In the genomic region with DNA sequence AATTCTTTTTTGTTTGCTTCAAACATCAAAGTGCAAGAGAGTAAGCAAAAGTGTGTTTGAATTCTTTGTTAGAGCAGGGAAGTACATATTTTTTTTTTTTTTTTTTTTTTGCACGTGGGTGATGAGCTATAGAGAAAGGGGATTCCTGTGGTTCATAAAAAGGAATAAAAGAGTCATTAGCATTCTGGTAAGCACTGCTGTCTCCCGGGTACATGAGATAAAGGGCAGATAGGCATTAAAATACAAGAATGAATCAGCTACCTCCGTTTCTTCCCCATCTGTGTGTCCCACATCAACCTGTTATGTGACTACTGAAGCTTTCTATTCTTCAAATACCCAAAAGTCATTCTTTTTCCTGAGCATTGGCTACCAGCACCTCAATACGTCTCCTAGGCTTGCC, we compare ENCODE assay signal across 1 cellular context.
TF ChIP-seq lines count a peak whose summit lies in the region.

No MANE protein-coding gene starts in this region.

TF ChIP-seq in SK-N-SH treated with all-trans-retinoic acid at 6 μM for 48 hours, 23 proteins besides CTCF, POLR2A, EP300 and RAD21 (continued from another document):
- TF ChIP-seq, protein P1, sequence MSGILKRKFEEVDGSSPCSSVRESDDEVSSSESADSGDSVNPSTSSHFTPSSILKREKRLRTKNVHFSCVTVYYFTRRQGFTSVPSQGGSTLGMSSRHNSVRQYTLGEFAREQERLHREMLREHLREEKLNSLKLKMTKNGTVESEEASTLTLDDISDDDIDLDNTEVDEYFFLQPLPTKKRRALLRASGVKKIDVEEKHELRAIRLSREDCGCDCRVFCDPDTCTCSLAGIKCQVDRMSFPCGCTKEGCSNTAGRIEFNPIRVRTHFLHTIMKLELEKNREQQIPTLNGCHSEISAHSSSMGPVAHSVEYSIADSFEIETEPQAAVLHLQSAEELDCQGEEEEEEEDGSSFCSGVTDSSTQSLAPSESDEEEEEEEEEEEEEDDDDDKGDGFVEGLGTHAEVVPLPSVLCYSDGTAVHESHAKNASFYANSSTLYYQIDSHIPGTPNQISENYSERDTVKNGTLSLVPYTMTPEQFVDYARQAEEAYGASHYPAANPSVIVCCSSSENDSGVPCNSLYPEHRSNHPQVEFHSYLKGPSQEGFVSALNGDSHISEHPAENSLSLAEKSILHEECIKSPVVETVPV (CRISPR knock-in tag; IDR thresholded peaks at IDR 0.05) = no peak
- TF ChIP-seq BACH2 (CRISPR knock-in tag; IDR thresholded peaks at IDR 0.05; ENCODE audit: borderline replicate concordance) = no peak
- TF ChIP-seq ARNTL (CRISPR knock-in tag; IDR thresholded peaks at IDR 0.05; ENCODE audit: borderline replicate concordance, low read depth) = no peak
- TF ChIP-seq, protein P2, sequence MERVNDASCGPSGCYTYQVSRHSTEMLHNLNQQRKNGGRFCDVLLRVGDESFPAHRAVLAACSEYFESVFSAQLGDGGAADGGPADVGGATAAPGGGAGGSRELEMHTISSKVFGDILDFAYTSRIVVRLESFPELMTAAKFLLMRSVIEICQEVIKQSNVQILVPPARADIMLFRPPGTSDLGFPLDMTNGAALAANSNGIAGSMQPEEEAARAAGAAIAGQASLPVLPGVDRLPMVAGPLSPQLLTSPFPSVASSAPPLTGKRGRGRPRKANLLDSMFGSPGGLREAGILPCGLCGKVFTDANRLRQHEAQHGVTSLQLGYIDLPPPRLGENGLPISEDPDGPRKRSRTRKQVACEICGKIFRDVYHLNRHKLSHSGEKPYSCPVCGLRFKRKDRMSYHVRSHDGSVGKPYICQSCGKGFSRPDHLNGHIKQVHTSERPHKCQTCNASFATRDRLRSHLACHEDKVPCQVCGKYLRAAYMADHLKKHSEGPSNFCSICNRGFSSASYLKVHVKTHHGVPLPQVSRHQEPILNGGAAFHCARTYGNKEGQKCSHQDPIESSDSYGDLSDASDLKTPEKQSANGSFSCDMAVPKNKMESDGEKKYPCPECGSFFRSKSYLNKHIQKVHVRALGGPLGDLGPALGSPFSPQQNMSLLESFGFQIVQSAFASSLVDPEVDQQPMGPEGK (CRISPR knock-in tag; IDR thresholded peaks at IDR 0.05; ENCODE audit: borderline replicate concordance) = no peak
- no peak for TF ChIP-seq ZC3H10 (CRISPR knock-in tag; IDR thresholded peaks at IDR 0.05)
